ENCODE assay signal across 26 cellular contexts in genomic region chr3:118907909-118908308, GRCh38.
"Had no signal": no experiment of that assay in that cellular context is flagged by ENCODE, and none has a peak within 500 bp of the region (broad histone marks: within the 10 kb centered on the region; RNA-seq: fewer than 3 reads in every experiment).

No MANE protein-coding gene starts in this region.

- DNase-seq: dorsolateral prefrontal cortex; effector CD4-positive, alpha-beta T cell; foreskin fibroblast; gastrocnemius medialis; head of caudate nucleus; left colon; left ventricle myocardium superior; lower lobe of right lung; mucosa of descending colon; naive B cell; pancreas; retina; right lobe of liver; stimulated activated CD4-positive, alpha-beta T cell treated with anti-CD3 and anti-CD28 coated beads, Interleukin-2, amount 100 ng/mL, for 24 hours; stimulated activated CD4-positive, alpha-beta T cell treated with anti-CD3 and anti-CD28 coated beads, Interleukin-4, amount 100 ng/mL, for 24 hours; stimulated activated naive CD4-positive, alpha-beta T cell treated with Interleukin-2 at 50 U/mL for 16 hours; stomach; tibial artery had no signal

- H3K27ac ChIP-seq: epithelial cell of prostate, gastrocnemius medialis, lower lobe of right lung, neutrophil, pancreas, right lobe of liver, stomach, tibial artery had no signal

- H3K4me3 ChIP-seq: dorsolateral prefrontal cortex, gastrocnemius medialis, lower lobe of right lung, mucosa of descending colon, pancreas, right lobe of liver, stomach, tibial artery had no signal

- H3K27me3 ChIP-seq: dorsolateral prefrontal cortex, gastrocnemius medialis, neutrophil, pancreas, right lobe of liver, stomach, tibial artery had no signal

- H3K27me3 Mint-ChIP-seq: type B pancreatic cell had no signal

- H3K4me1 ChIP-seq: gastrocnemius medialis, lower lobe of right lung, pancreas, right lobe of liver, stomach, tibial artery had no signal

- H3K4me3 Mint-ChIP-seq: mesothelial cell of epicardium; naive B cell; natural killer cell treated with Interleukin-12 subunit alpha and Interleukin-12 subunit beta and Interleukin-15 and Interleukin-18, amount 100 ng/mL, for 72 hours; neural crest cell; stimulated activated effector memory CD8-positive, alpha-beta T cell treated with anti-CD3 and anti-CD28 coated beads, Interleukin-12 subunit alpha, Interleukin-12 subunit beta, amount 100 ng/mL, for 72 hours; type B pancreatic cell had no signal

- H3K9me3 Mint-ChIP-seq: mesothelial cell of epicardium; naive B cell; natural killer cell treated with Interleukin-12 subunit alpha and Interleukin-12 subunit beta and Interleukin-15 and Interleukin-18, amount 100 ng/mL, for 72 hours; neural crest cell; stimulated activated effector memory CD8-positive, alpha-beta T cell treated with anti-CD3 and anti-CD28 coated beads, Interleukin-12 subunit alpha, Interleukin-12 subunit beta, amount 100 ng/mL, for 72 hours; type B pancreatic cell had no signal

- H3K36me3 ChIP-seq: lower lobe of right lung, neutrophil, pancreas, right lobe of liver, stomach, tibial artery had no signal

- H3K4me1 Mint-ChIP-seq: mesothelial cell of epicardium; naive B cell; stimulated activated effector memory CD8-positive, alpha-beta T cell treated with anti-CD3 and anti-CD28 coated beads, Interleukin-12 subunit alpha, Interleukin-12 subunit beta, amount 100 ng/mL, for 72 hours had no signal

- H3K9me3 ChIP-seq: gastrocnemius medialis, lower lobe of right lung, mucosa of descending colon, neutrophil, pancreas, right lobe of liver, stomach, tibial artery had no signal

- H3K27ac Mint-ChIP-seq: mesothelial cell of epicardium; naive B cell; natural killer cell treated with Interleukin-12 subunit alpha and Interleukin-12 subunit beta and Interleukin-15 and Interleukin-18, amount 100 ng/mL, for 72 hours; stimulated activated effector memory CD8-positive, alpha-beta T cell treated with anti-CD3 and anti-CD28 coated beads, Interleukin-12 subunit alpha, Interleukin-12 subunit beta, amount 100 ng/mL, for 72 hours; type B pancreatic cell had no signal

- ATAC-seq: esophagus mucosa; gastrocnemius medialis; left colon; left ventricle myocardium superior; lower lobe of right lung; mucosa of descending colon; natural killer cell treated with Interleukin-12 subunit alpha and Interleukin-12 subunit beta and Interleukin-15 and Interleukin-18, amount 100 ng/mL, for 72 hours; pancreas; right lobe of liver; stimulated activated effector memory CD8-positive, alpha-beta T cell treated with anti-CD3 and anti-CD28 coated beads, Interleukin-12 subunit alpha, Interleukin-12 subunit beta, amount 100 ng/mL, for 72 hours had no signal

- H3K36me3 Mint-ChIP-seq: mesothelial cell of epicardium; naive B cell; natural killer cell treated with Interleukin-12 subunit alpha and Interleukin-12 subunit beta and Interleukin-15 and Interleukin-18, amount 100 ng/mL, for 72 hours; stimulated activated effector memory CD8-positive, alpha-beta T cell treated with anti-CD3 and anti-CD28 coated beads, Interleukin-12 subunit alpha, Interleukin-12 subunit beta, amount 100 ng/mL, for 72 hours; type B pancreatic cell had no signal
